ENCODE assay signal across 17 cellular contexts in genomic region chr12:89875809-89876208, GRCh38.
"Had no signal": no experiment of that assay in that cellular context is flagged by ENCODE, and none has a peak within 500 bp of the region (broad histone marks: within the 10 kb centered on the region; RNA-seq: fewer than 3 reads in every experiment).

No MANE protein-coding gene starts in this region.

- H3K4me2 ChIP-seq: hepatocyte had no signal

- H3K27ac ChIP-seq: foreskin keratinocyte, hepatocyte, left ventricle myocardium inferior, lower lobe of right lung, right atrium auricular region had no signal

- H3K27me3 ChIP-seq: foreskin keratinocyte, hepatocyte, right atrium auricular region had no signal

- H3K9me3 ChIP-seq: right atrium auricular region had no signal

- H3K4me1 ChIP-seq: foreskin keratinocyte, left ventricle myocardium inferior, lower lobe of right lung, right atrium auricular region had no signal

- H3K79me2 ChIP-seq: hepatocyte had no signal

- H3K36me3 ChIP-seq: left ventricle myocardium inferior, lower lobe of right lung, right atrium auricular region had no signal

- H2AFZ ChIP-seq: hepatocyte had no signal

- DNase-seq: dermis blood vessel endothelial cell; effector CD4-positive, alpha-beta T cell; endodermal cell; foreskin keratinocyte; head of caudate nucleus; kidney; left cardiac atrium; left ventricle myocardium inferior; lower lobe of right lung; natural killer cell; posterior cingulate gyrus; small intestine; stimulated activated CD4-positive, alpha-beta T cell treated with anti-CD3 and anti-CD28 coated beads, Interleukin-2, amount 100 ng/mL, for 48 hours; stimulated activated naive CD4-positive, alpha-beta T cell treated with Interleukin-2 at 50 U/mL for 16 hours; trophoblast cell had no signal

- H3K4me3 ChIP-seq: hepatocyte, left ventricle myocardium inferior, lower lobe of right lung, right atrium auricular region had no signal
